In the genomic region with DNA sequence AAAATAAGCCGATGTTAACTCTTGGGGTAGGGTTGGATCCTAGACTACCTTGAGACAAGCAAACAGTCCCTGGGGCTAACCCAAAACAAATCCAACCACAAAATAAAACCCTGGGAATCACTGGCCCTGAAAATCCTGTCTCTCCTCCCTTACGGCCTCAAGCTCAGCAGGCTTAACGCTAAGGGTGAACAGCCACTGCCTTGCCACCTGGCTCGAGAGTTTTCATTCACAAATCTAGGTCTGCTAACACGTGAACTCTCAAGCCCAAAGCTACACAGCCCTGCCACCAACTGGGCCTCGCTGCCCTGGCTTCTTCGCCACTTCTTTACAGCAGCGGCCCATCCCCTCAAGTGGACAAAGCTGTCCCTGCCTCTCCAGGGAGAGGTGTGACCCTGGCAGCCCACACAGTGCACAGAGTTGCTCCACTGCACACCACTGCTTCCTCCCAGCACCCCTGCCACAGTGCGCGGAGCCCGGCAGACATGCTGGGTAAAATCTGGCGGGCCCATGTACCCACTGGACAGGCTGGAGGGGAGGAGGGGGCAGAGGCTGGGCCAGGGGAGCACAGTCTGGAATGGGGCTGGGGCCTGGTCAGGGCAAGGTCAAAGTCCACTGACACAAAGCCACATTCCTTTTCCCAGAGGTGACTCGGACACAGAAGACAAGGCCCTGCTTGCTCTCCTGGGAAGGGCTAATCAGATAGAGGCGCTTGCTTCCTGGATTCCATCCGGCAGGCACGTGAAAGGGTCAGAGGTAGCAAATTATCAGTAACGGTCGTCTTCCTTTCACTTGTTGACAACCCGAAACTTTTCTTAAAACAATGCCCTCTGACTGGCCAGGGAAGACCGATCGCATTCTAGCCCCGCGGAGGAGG, we compare ENCODE assay signal across 8 cellular contexts. TPM values are rescaled to one million over a fixed set of nuclear protein-coding genes. Genes with fewer than 3 reads are reported as not detected.
A peak's percentile ranks its signal among the peaks of the same experiment; 100 is the strongest.
DNase-seq lines count a peak whose midpoint lies in the region; ATAC-seq and TF ChIP-seq lines count a peak whose summit lies in the region.

No MANE protein-coding gene starts in this region.

- peak; percentile 19; the same call in 1 of the 2 replicates for TF ChIP-seq CTCF in WERI-Rb-1 (IDR thresholded peaks at IDR 0.05; ENCODE audit: low read depth, low read length)

- H3K36me3 ChIP-seq in WERI-Rb-1 (peaks cover 68% of the 10 kb centered on the region), skeletal muscle satellite cell (ENCODE audit: insufficient read depth, low read length) (peaks cover 59% of the 10 kb centered on the region)

- intact Hi-C loops in right cardiac atrium (cut with DNase I) = no loop called here

- no peak for ATAC-seq in activated T-cell treated with anti-CD3 and anti-CD28 coated beads, Interleukin-2, amount 50 U/mL, for 4 hours
- no peak for ATAC-seq in right cardiac atrium
- no peak for ATAC-seq in HG03095 (IDR thresholded peaks at IDR 0.05; ENCODE audit: unreplicated experiment)

- H3K36me3 Mint-ChIP-seq in activated T-cell treated with anti-CD3 and anti-CD28 coated beads, Interleukin-2, amount 50 U/mL, for 4 hours (ENCODE audit: insufficient read depth) = peaks cover 10% of the 10 kb centered on the region

- 36% methylated on average over 23 of the region's 23 CpGs for WGBS in right cardiac atrium

- peak overlapping the region; percentile 62 for H3K4me3 ChIP-seq in WERI-Rb-1 (ENCODE audit: low read depth, low read length)
- H3K4me3 ChIP-seq in right cardiac atrium (ENCODE audit: low read length) = peak overlapping the region; percentile 86
- H3K4me3 ChIP-seq in skeletal muscle satellite cell (ENCODE audit: low read length) = peak overlapping the region; percentile 95

- DNase-seq in activated T-cell treated with anti-CD3 and anti-CD28 coated beads, Interleukin-2, amount 50 U/mL, for 4 hours = no peak
- no peak for DNase-seq in activated T-cell treated with anti-CD3 and anti-CD28 coated beads for 4 hours
- DNase-seq in WERI-Rb-1 = peak; percentile 79
- no peak for DNase-seq in right cardiac atrium
- no peak for DNase-seq in GM03348 (ENCODE audit: low spot score)
- no peak for DNase-seq in UCSD-AML1 (lab: John Stamatoyannopoulos, UW; ENCODE audit: unreplicated experiment)

- H3K9me3 Mint-ChIP-seq in activated T-cell treated with anti-CD3 and anti-CD28 coated beads, Interleukin-2, amount 50 U/mL, for 4 hours = no peaks in the 10 kb centered on the region

- no peaks in the 10 kb centered on the region for H3K27me3 Mint-ChIP-seq in activated T-cell treated with anti-CD3 and anti-CD28 coated beads, Interleukin-2, amount 50 U/mL, for 4 hours (ENCODE audit: low read depth)

- H3K4me2 ChIP-seq in skeletal muscle satellite cell (ENCODE audit: low read length) = peak overlapping the region; percentile 100

- no peaks in the 10 kb centered on the region for H3K4me1 ChIP-seq in right cardiac atrium (ENCODE audit: control insufficient read depth, insufficient read depth, low read length)
- H3K4me1 ChIP-seq in skeletal muscle satellite cell (ENCODE audit: control insufficient read depth, insufficient read depth, low read length) = peaks cover 11% of the 10 kb centered on the region

- peak overlapping the region; percentile 86 for H3K4me3 Mint-ChIP-seq in activated T-cell treated with anti-CD3 and anti-CD28 coated beads, Interleukin-2, amount 50 U/mL, for 4 hours

- H3K9ac ChIP-seq in skeletal muscle satellite cell (ENCODE audit: low read depth, low read length) = peak overlapping the region; percentile 81

- H3K27ac ChIP-seq in WERI-Rb-1 (peak overlapping the region; percentile 39), right cardiac atrium (ENCODE audit: low read length) (no peak overlapping the region)

- H3K4me1 Mint-ChIP-seq in activated T-cell treated with anti-CD3 and anti-CD28 coated beads, Interleukin-2, amount 50 U/mL, for 4 hours (ENCODE audit: low read depth) = peaks cover 10% of the 10 kb centered on the region

- H3K27me3 ChIP-seq in WERI-Rb-1 (ENCODE audit: insufficient read depth, low read depth, severe bottlenecking) (no peaks in the 10 kb centered on the region), right cardiac atrium (ENCODE audit: control insufficient read depth, insufficient read depth) (no peaks in the 10 kb centered on the region), skeletal muscle satellite cell (ENCODE audit: control insufficient read depth, insufficient read depth, low read length) (no peaks in the 10 kb centered on the region)

- H3K9me3 ChIP-seq in WERI-Rb-1 (ENCODE audit: severe bottlenecking) (no peaks in the 10 kb centered on the region), right cardiac atrium (ENCODE audit: control insufficient read depth, low read length) (no peaks in the 10 kb centered on the region), skeletal muscle satellite cell (replicated peaks; ENCODE audit: low read length) (no peaks in the 10 kb centered on the region)

RNA-seq across cellular contexts. Expression of gene PCYT2, which starts 1.0 kb away (rescaled TPM):
- total RNA-seq in activated T-cell treated with anti-CD3 and anti-CD28 coated beads, Interleukin-2, amount 50 U/mL, for 4 hours = 10 to 100 TPM; 23.5 to 25.8 (median 25.7) TPM
- 10 to 100 TPM; 16.7 to 24.8 (median 18.6) TPM for total RNA-seq in right cardiac atrium
- 28.5 TPM for polyA plus RNA-seq in right cardiac atrium
- total RNA-seq in skeletal muscle satellite cell (2012; rRNA removed) = 27.7 and 46.4 TPM in 2 replicates

RNA-seq across cellular contexts. Expression of gene SIRT7, which starts 7.8 kb away (rescaled TPM):
- 10 to 100 TPM; 41.1 to 47.2 (median 46.3) TPM for total RNA-seq in activated T-cell treated with anti-CD3 and anti-CD28 coated beads, Interleukin-2, amount 50 U/mL, for 4 hours
- total RNA-seq in right cardiac atrium = 10 to 100 TPM in 1 of 4 donors, 1 to 10 TPM in 3; 7.6 to 10.1 (median 8.9) TPM
- polyA plus RNA-seq in right cardiac atrium = 7.3 TPM
- total RNA-seq in skeletal muscle satellite cell (2012; rRNA removed) = 19.9 and 24.6 TPM in 2 replicates

RNA-seq across cellular contexts. Expression of gene NPB, which starts 8.2 kb away (rescaled TPM):
- under 1 TPM in 2 of 3 donors, not detected in 1; 0.14 to 0.24 TPM for total RNA-seq in activated T-cell treated with anti-CD3 and anti-CD28 coated beads, Interleukin-2, amount 50 U/mL, for 4 hours
- under 1 TPM; 0.14 to 0.53 (median 0.29) TPM for total RNA-seq in right cardiac atrium
- polyA plus RNA-seq in right cardiac atrium = 0.32 TPM
- under 0.01 and 0.25 TPM in 2 replicates for total RNA-seq in skeletal muscle satellite cell (2012; rRNA removed)

RNA-seq across cellular contexts. Expression of gene MAFG, which starts 17.3 kb away (rescaled TPM):
- 10 to 100 TPM; 42.9 to 50.9 (median 43.4) TPM for total RNA-seq in activated T-cell treated with anti-CD3 and anti-CD28 coated beads, Interleukin-2, amount 50 U/mL, for 4 hours
- 10 to 100 TPM; 16.6 to 28.9 (median 26.0) TPM for total RNA-seq in right cardiac atrium
- polyA plus RNA-seq in right cardiac atrium = 18.4 TPM
- 11.6 and 13.2 TPM in 2 replicates for total RNA-seq in skeletal muscle satellite cell (2012; rRNA removed)

RNA-seq across cellular contexts. Expression of gene ANAPC11, which starts 18.7 kb away (rescaled TPM):
- total RNA-seq in activated T-cell treated with anti-CD3 and anti-CD28 coated beads, Interleukin-2, amount 50 U/mL, for 4 hours = 100 to 1,000 TPM; 128 to 157 (median 153) TPM
- total RNA-seq in right cardiac atrium = 100 to 1,000 TPM; 135 to 167 (median 148) TPM
- 338 TPM for polyA plus RNA-seq in right cardiac atrium
- total RNA-seq in skeletal muscle satellite cell (2012; rRNA removed) = 159 and 181 TPM in 2 replicates
